18 cellular contexts compared by ENCODE assay signal in the genomic region with DNA sequence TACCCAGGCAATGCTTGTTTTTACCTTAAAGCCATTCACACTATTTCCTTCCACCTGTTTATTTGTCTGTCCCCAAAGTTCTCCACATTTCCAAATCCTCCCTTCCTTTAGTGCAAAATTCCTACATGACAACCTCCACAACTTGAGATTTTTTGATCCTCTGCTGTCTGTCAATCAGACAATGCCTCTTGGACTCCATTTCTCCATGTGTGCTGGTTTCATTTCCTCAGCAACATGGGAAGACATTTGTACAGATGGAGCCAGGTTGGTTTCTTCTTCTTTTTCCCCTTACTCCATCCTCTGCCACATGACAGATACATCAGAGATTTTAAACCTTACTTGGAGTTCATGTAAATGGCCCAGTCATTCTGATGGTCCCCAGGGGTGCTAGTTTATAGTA.
A peak's percentile ranks its signal among the peaks of the same experiment; 100 is the strongest.
DNase-seq lines count a peak whose midpoint lies in the region; ATAC-seq and TF ChIP-seq lines count a peak whose summit lies in the region.
"Had no signal": no experiment of that assay in that cellular context is flagged by ENCODE, and none has a peak within 500 bp of the region (broad histone marks: within the 10 kb centered on the region; RNA-seq: fewer than 3 reads in every experiment).

No MANE protein-coding gene starts in this region.

- no peak for ATAC-seq in central memory CD8-positive, alpha-beta T cell (replicated peaks; ENCODE audit: extremely low read depth, poor library complexity, severe bottlenecking)
- ATAC-seq in stimulated activated naive CD8-positive, alpha-beta T cell treated with anti-CD3 and anti-CD28 coated beads, Interleukin-15, amount 100 ng/mL, for 72 hours: no peak
- ATAC-seq in HG03095 (IDR thresholded peaks at IDR 0.05; ENCODE audit: unreplicated experiment): no peak
- ATAC-seq: body of pancreas, GM23338, K562 had no signal

- H3K27me3 Mint-ChIP-seq in activated T-cell treated with anti-CD3 and anti-CD28 coated beads, Interleukin-2, amount 50 U/mL, for 24 hours: no peaks in the 10 kb centered on the region
- no peaks in the 10 kb centered on the region for H3K27me3 Mint-ChIP-seq in central memory CD8-positive, alpha-beta T cell
- H3K27me3 Mint-ChIP-seq in stimulated activated naive CD8-positive, alpha-beta T cell treated with anti-CD3 and anti-CD28 coated beads, Interleukin-15, amount 100 ng/mL, for 72 hours: no peaks in the 10 kb centered on the region
- H3K27me3 Mint-ChIP-seq: naive B cell had no signal

- H4K20me1 ChIP-seq in Loucy (ENCODE audit: insufficient read depth, low read length, poor library complexity, severe bottlenecking): no peaks in the 10 kb centered on the region

- H3F3A ChIP-seq in Loucy (ENCODE audit: low read depth): peaks cover 31% of the 10 kb centered on the region

- no peaks in the 10 kb centered on the region for H3K79me2 ChIP-seq in Loucy (ENCODE audit: insufficient read depth, low read length)

- no peaks in the 10 kb centered on the region for H3K36me3 ChIP-seq in Loucy (ENCODE audit: insufficient read depth, low read length)
- H3K36me3 ChIP-seq: prostate gland, vagina had no signal

- no peaks in the 10 kb centered on the region for H3K9me2 ChIP-seq in Loucy (replicated peaks; ENCODE audit: low read depth, low read length)

- peak overlapping the region; percentile 65 for H3K4me2 ChIP-seq in Loucy (ENCODE audit: low read depth, low read length, poor library complexity, severe bottlenecking)
- H3K4me2 ChIP-seq: GM23338 had no signal

- H3K9me3 Mint-ChIP-seq in activated T-cell treated with anti-CD3 and anti-CD28 coated beads, Interleukin-2, amount 50 U/mL, for 24 hours: peaks cover 17% of the 10 kb centered on the region
- no peaks in the 10 kb centered on the region for H3K9me3 Mint-ChIP-seq in central memory CD8-positive, alpha-beta T cell
- H3K9me3 Mint-ChIP-seq in stimulated activated naive CD8-positive, alpha-beta T cell treated with anti-CD3 and anti-CD28 coated beads, Interleukin-15, amount 100 ng/mL, for 72 hours: peaks cover 8 to 16% of the 10 kb centered on the region in 2 donors
- H3K9me3 Mint-ChIP-seq: GM23338 had no signal

- TF ChIP-seq CTCF in Loucy (conservative IDR thresholded peaks at IDR 0.05; ENCODE audit: low read length): no peak

- DNase-seq in activated T-cell treated with anti-CD3 and anti-CD28 coated beads, Interleukin-2, amount 50 U/mL, for 24 hours: no peak
- DNase-seq in activated T-cell treated with anti-CD3 and anti-CD28 coated beads for 4 hours (no peak), HK-2 (ENCODE audit: unreplicated experiment) (no peak), SIG-M5 treated with dmso at 0.1 percent for 504 hours (lab: John Stamatoyannopoulos, UW; ENCODE audit: unreplicated experiment) (no peak)
- no peak for DNase-seq in central memory CD8-positive, alpha-beta T cell (ENCODE audit: low spot score in 2 of 2)
- no peak for DNase-seq in stimulated activated naive CD8-positive, alpha-beta T cell treated with anti-CD3 and anti-CD28 coated beads, Interleukin-15, amount 100 ng/mL, for 72 hours
- DNase-seq: activated CD4-positive, CD25-positive, alpha-beta regulatory T cell; body of pancreas; Calu3; naive B cell; NCI-H2171; stimulated activated naive CD4-positive, alpha-beta T cell treated with Interleukin-2 at 50 U/mL for 16 hours had no signal

- H2AFZ ChIP-seq in Loucy (ENCODE audit: low read length): 0 out of 2 replicates have a peak overlapping the region, but pooled peaks have one; percentile 0
- H2AFZ ChIP-seq: GM23338 had no signal

- H3K36me3 Mint-ChIP-seq in activated T-cell treated with anti-CD3 and anti-CD28 coated beads, Interleukin-2, amount 50 U/mL, for 24 hours (ENCODE audit: low read depth): peaks cover 25% of the 10 kb centered on the region
- H3K36me3 Mint-ChIP-seq in central memory CD8-positive, alpha-beta T cell (ENCODE audit: insufficient read depth): peaks cover 17% of the 10 kb centered on the region

- peak overlapping the region; percentile 19 for H3K4me3 ChIP-seq in Loucy (ENCODE audit: low read length, poor library complexity, severe bottlenecking)
- H3K4me3 ChIP-seq: body of pancreas, GM23338, K562, prostate gland, vagina had no signal

- H3K4me1 Mint-ChIP-seq in activated T-cell treated with anti-CD3 and anti-CD28 coated beads, Interleukin-2, amount 50 U/mL, for 24 hours (ENCODE audit: low read depth): peaks cover 95% of the 10 kb centered on the region
- peaks cover 86% of the 10 kb centered on the region for H3K4me1 Mint-ChIP-seq in central memory CD8-positive, alpha-beta T cell
- H3K4me1 Mint-ChIP-seq in stimulated activated naive CD8-positive, alpha-beta T cell treated with anti-CD3 and anti-CD28 coated beads, Interleukin-15, amount 100 ng/mL, for 72 hours: peaks cover 87% of the 10 kb centered on the region
- H3K4me1 Mint-ChIP-seq: GM23338 had no signal

- H3K9ac ChIP-seq in Loucy (ENCODE audit: low read depth, low read length, poor library complexity, severe bottlenecking): peak overlapping the region; percentile 65

- H3K4me3 Mint-ChIP-seq in activated T-cell treated with anti-CD3 and anti-CD28 coated beads, Interleukin-2, amount 50 U/mL, for 24 hours: no peak overlapping the region
- H3K4me3 Mint-ChIP-seq in central memory CD8-positive, alpha-beta T cell: peak overlapping the region; percentile 42
- peak overlapping the region; percentile 43 to 76 for H3K4me3 Mint-ChIP-seq in stimulated activated naive CD8-positive, alpha-beta T cell treated with anti-CD3 and anti-CD28 coated beads, Interleukin-15, amount 100 ng/mL, for 72 hours
- H3K4me3 Mint-ChIP-seq: GM23338 had no signal

- H3K27me3 ChIP-seq in Loucy (ENCODE audit: insufficient read depth, low read length, poor library complexity, severe bottlenecking): no peaks in the 10 kb centered on the region
- H3K27me3 ChIP-seq: body of pancreas, vagina had no signal

- peak overlapping the region; percentile 94 for H3K27ac Mint-ChIP-seq in activated T-cell treated with anti-CD3 and anti-CD28 coated beads, Interleukin-2, amount 50 U/mL, for 24 hours
- peak overlapping the region; percentile 98 for H3K27ac Mint-ChIP-seq in central memory CD8-positive, alpha-beta T cell (ENCODE audit: low read depth)
- H3K27ac Mint-ChIP-seq in stimulated activated naive CD8-positive, alpha-beta T cell treated with anti-CD3 and anti-CD28 coated beads, Interleukin-15, amount 100 ng/mL, for 72 hours: peak overlapping the region; percentile 31 to 99
- H3K27ac Mint-ChIP-seq: GM23338 had no signal

- no peaks in the 10 kb centered on the region for H3K9me3 ChIP-seq in Loucy (ENCODE audit: insufficient read depth, low read depth, low read length)
- H3K9me3 ChIP-seq: body of pancreas, prostate gland, vagina had no signal

- peaks cover 96% of the 10 kb centered on the region for H3K4me1 ChIP-seq in Loucy (ENCODE audit: insufficient read depth, low read length, poor library complexity, severe bottlenecking)
- H3K4me1 ChIP-seq: body of pancreas, prostate gland, vagina had no signal
